In the genomic region with DNA sequence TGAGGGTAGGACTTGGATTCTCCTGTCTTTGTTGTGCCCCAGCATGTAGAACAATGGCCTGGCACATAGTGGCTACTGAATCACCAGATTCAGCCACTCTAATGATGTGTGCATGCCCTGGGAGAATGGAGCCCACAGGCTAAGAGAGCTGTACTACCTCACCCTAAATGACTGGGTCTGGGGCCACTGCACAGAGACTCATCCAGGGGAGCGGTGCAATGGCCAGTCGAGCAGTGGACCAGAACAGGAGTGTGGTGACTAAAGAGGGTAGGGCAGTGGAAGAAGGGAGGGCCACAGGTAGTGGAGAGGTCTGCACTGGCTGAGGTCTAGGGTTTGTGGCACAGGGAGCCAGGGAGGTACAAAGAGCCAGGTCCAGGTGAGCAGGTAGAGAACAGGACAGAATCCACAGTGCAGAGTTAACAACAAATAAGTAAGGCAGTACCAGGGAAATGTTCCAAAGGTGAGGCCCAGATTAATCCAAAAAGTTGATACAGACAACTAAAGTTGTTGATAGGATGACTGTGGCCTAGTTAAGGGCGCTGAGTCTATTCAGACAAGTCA, we compare ENCODE assay signal across 21 cellular contexts.
DNase-seq lines count a peak whose midpoint lies in the region; FAIRE-seq and TF ChIP-seq lines count a peak whose summit lies in the region.
"Had no signal": no experiment of that assay in that cellular context is flagged by ENCODE, and none has a peak within 500 bp of the region (broad histone marks: within the 10 kb centered on the region; RNA-seq: fewer than 3 reads in every experiment).

No MANE protein-coding gene starts in this region.

- H3K4me1 Mint-ChIP-seq in Caco-2 (ENCODE audit: low read depth, unreplicated experiment) (peaks cover 16% of the 10 kb centered on the region), endodermal cell (no peaks in the 10 kb centered on the region)
- H3K4me1 Mint-ChIP-seq: B cell had no signal

- peak overlapping the region; percentile 72 for H3K27ac Mint-ChIP-seq in Caco-2 (ENCODE audit: unreplicated experiment)
- no peak overlapping the region for H3K27ac Mint-ChIP-seq in endodermal cell
- H3K27ac Mint-ChIP-seq: B cell had no signal

- H3K4me1 ChIP-seq in Caco-2 (peaks cover 23% of the 10 kb centered on the region), hepatocyte (ENCODE audit: insufficient read depth) (peaks cover 4% of the 10 kb centered on the region), osteoblast (ENCODE audit: insufficient read depth, low read length) (no peaks in the 10 kb centered on the region), endodermal cell (ENCODE audit: control insufficient read depth, insufficient read depth, low read length) (no peaks in the 10 kb centered on the region), vagina (no peaks in the 10 kb centered on the region)

- WGBS in hepatocyte (ENCODE audit: low lambda C conversion rate, missing lambda C conversion rate): 91% methylated on average over 3 of the region's 3 CpGs
- 99% methylated on average over 3 of the region's 3 CpGs; no CpG with 5 or more reads in 1 of the 2 experiments for whole genome bisulfite sequencing in endodermal cell (ENCODE audit: insufficient coverage in 1 of 2, insufficient read length in 1 of 2), 2 experiments

- no peak overlapping the region for H2AFZ ChIP-seq in hepatocyte
- no peak overlapping the region for H2AFZ ChIP-seq in osteoblast (ENCODE audit: low read length)

- H3K4me2 ChIP-seq in hepatocyte (no peak overlapping the region), osteoblast (ENCODE audit: insufficient read depth, low read length) (no peak overlapping the region)
- H3K4me2 ChIP-seq: KMS-11 had no signal

- H3K9me3 Mint-ChIP-seq in Caco-2 (ENCODE audit: unreplicated experiment) (no peaks in the 10 kb centered on the region), endodermal cell (no peaks in the 10 kb centered on the region)

- TF ChIP-seq POLR2A in vagina (IDR thresholded peaks at IDR 0.05): no peak

- H3K4me3 Mint-ChIP-seq in Caco-2 (ENCODE audit: unreplicated experiment): peak overlapping the region; percentile 25
- no peak overlapping the region for H3K4me3 Mint-ChIP-seq in endodermal cell
- H3K4me3 Mint-ChIP-seq: B cell had no signal

- TF ChIP-seq CTCF in Caco-2 (IDR thresholded peaks at IDR 0.05; ENCODE audit: insufficient read depth in 1 of 2, low read depth in 1 of 2, low read length in 1 of 2, severe bottlenecking in 1 of 2, unreplicated experiment in 1 of 2): no peak
- TF ChIP-seq CTCF in bronchial epithelial cell (IDR thresholded peaks at IDR 0.05; ENCODE audit: insufficient read depth, low read length, severe bottlenecking): no peak
- TF ChIP-seq CTCF in hepatocyte (IDR thresholded peaks at IDR 0.05; ENCODE audit: poor library complexity): no peak
- TF ChIP-seq CTCF in osteoblast (IDR thresholded peaks at IDR 0.05; ENCODE audit: extremely low read depth, low read depth, low read length): no peak
- no peak for TF ChIP-seq CTCF in endodermal cell (conservative IDR thresholded peaks at IDR 0.05)
- TF ChIP-seq CTCF in vagina (IDR thresholded peaks at IDR 0.05): no peak

- POLR2A ChIA-PET in Caco-2 (lab: Charles Lee): no interaction called here

- FAIRE-seq in bronchial epithelial cell (lab: Jason Lieb, UNC) (peak; percentile 36), HTR-8/SVneo (lab: Jason Lieb, UNC) (no peak)
- FAIRE-seq: GM19239, H54, RCC 7860 had no signal

- no TSS peak for BruUV-seq in Caco-2 (replicated peaks; lab: Mats Ljungman, UMichigan)

- H3K27me3 ChIP-seq in Caco-2 (replicated peaks; ENCODE audit: control insufficient read depth, insufficient read depth, low read length) (no peaks in the 10 kb centered on the region), bronchial epithelial cell (ENCODE audit: control insufficient read depth, insufficient read depth, low read length) (no peaks in the 10 kb centered on the region), hepatocyte (no peaks in the 10 kb centered on the region), osteoblast (ENCODE audit: insufficient read depth, low read length) (no peaks in the 10 kb centered on the region), endodermal cell (ENCODE audit: control insufficient read depth, insufficient read depth, low read length, poor library complexity, severe bottlenecking) (no peaks in the 10 kb centered on the region), vagina (no peaks in the 10 kb centered on the region)

- H3K27me3 Mint-ChIP-seq in Caco-2 (ENCODE audit: insufficient read depth, unreplicated experiment) (no peaks in the 10 kb centered on the region), endodermal cell (ENCODE audit: insufficient read depth) (no peaks in the 10 kb centered on the region)

- H3K79me2 ChIP-seq in hepatocyte (no peaks in the 10 kb centered on the region), osteoblast (ENCODE audit: insufficient read depth, low read length) (no peaks in the 10 kb centered on the region)

- no peaks in the 10 kb centered on the region for H4K20me1 ChIP-seq in hepatocyte (ENCODE audit: insufficient read depth, poor library complexity, severe bottlenecking)
- no peaks in the 10 kb centered on the region for H4K20me1 ChIP-seq in osteoblast (ENCODE audit: insufficient read depth, low read length)

- H3K36me3 Mint-ChIP-seq in Caco-2 (ENCODE audit: insufficient read depth, unreplicated experiment) (no peaks in the 10 kb centered on the region), endodermal cell (ENCODE audit: low read depth) (no peaks in the 10 kb centered on the region)

- no peak overlapping the region for H3K9ac ChIP-seq in endodermal cell (ENCODE audit: extremely low read depth, low read length, poor library complexity, severe bottlenecking)
- H3K9ac ChIP-seq: KMS-11 had no signal

- no peaks in the 10 kb centered on the region for H3K9me2 ChIP-seq in hepatocyte (replicated peaks; ENCODE audit: insufficient read depth)

- DNase-seq in Caco-2: no peak
- peak; percentile 40 for DNase-seq in bronchial epithelial cell (ENCODE audit: low read depth)
- no peak for DNase-seq in hepatocyte (ENCODE audit: low spot score)
- peak; percentile 51 for DNase-seq in osteoblast (ENCODE audit: insufficient read length, low spot score, missing footprints)
- DNase-seq in HTR-8/SVneo (ENCODE audit: insufficient read length, low spot score): no peak
- no peak for DNase-seq in nucleus accumbens (lab: John Stamatoyannopoulos, UW)
- DNase-seq in endodermal cell: no peak
- DNase-seq in vagina (ENCODE audit: extremely low spot score in 2 of 2): no peak
- DNase-seq: COR-L47; DMS153; GDM1; MV-4-11; NCI-H1417 treated with DMSO at 0.1 percent for 48 hours; NCI-H345; NCI-H524 treated with DMSO at 0.1 percent for 48 hours; NK-92 treated with Interleukin-12 subunit alpha and Interleukin-12 subunit beta, amount 100 ng/mL, for 24 hours had no signal

- H3K36me3 ChIP-seq in Caco-2 (ENCODE audit: control insufficient read depth, insufficient read depth, low read length) (no peaks in the 10 kb centered on the region), bronchial epithelial cell (ENCODE audit: control insufficient read depth, insufficient read depth, low read length) (no peaks in the 10 kb centered on the region), hepatocyte (replicated peaks; ENCODE audit: insufficient read depth, low read depth) (no peaks in the 10 kb centered on the region), osteoblast (ENCODE audit: insufficient read depth, low read length) (no peaks in the 10 kb centered on the region), endodermal cell (ENCODE audit: control insufficient read depth, insufficient read depth, low read length) (no peaks in the 10 kb centered on the region), vagina (no peaks in the 10 kb centered on the region)

- CTCF ChIA-PET in Caco-2 (lab: Charles Lee): no interaction called here

- peak overlapping the region; percentile 35 for H3K27ac ChIP-seq in hepatocyte
- no peak overlapping the region for H3K27ac ChIP-seq in osteoblast (ENCODE audit: low read depth, low read length)
- no peak overlapping the region for H3K27ac ChIP-seq in endodermal cell (ENCODE audit: low read depth, low read length)
- no peak overlapping the region for H3K27ac ChIP-seq in vagina
- H3K27ac ChIP-seq: KMS-11 had no signal

- intact Hi-C loops in Caco-2 (cut with micrococcal nuclease; ENCODE audit: unreplicated experiment): no loop called here
- intact Hi-C loops in vagina (cut with DNase I): no loop called here

- H3K9me3 ChIP-seq in Caco-2 (no peaks in the 10 kb centered on the region), hepatocyte (ENCODE audit: low read depth) (no peaks in the 10 kb centered on the region), osteoblast (ENCODE audit: low read depth, low read length) (no peaks in the 10 kb centered on the region), endodermal cell (ENCODE audit: control insufficient read depth, low read length) (no peaks in the 10 kb centered on the region), vagina (no peaks in the 10 kb centered on the region)

- H3K4me3 ChIP-seq in Caco-2 (ENCODE audit: low read depth, low read length) (no peak overlapping the region), bronchial epithelial cell (ENCODE audit: low read depth, low read length) (no peak overlapping the region), hepatocyte (no peak overlapping the region), osteoblast (ENCODE audit: insufficient read depth, low read length) (no peak overlapping the region), endodermal cell (ENCODE audit: low read length) (no peak overlapping the region), vagina (no peak overlapping the region)

Comparison
In these comparisons a context has a peak if more than half of its experiments do, and no peak if none do; other contexts are left out.
1. DNase-seq: peak in bronchial epithelial cell (single experiment) and osteoblast (single experiment); none in Caco-2 (0 of 2), hepatocyte (single experiment), HTR-8/SVneo (single experiment), nucleus accumbens (0 of 56), endodermal cell (single experiment) and vagina (0 of 2).